Comparison of ENCODE assay signal across 21 cellular contexts in the genomic region with DNA sequence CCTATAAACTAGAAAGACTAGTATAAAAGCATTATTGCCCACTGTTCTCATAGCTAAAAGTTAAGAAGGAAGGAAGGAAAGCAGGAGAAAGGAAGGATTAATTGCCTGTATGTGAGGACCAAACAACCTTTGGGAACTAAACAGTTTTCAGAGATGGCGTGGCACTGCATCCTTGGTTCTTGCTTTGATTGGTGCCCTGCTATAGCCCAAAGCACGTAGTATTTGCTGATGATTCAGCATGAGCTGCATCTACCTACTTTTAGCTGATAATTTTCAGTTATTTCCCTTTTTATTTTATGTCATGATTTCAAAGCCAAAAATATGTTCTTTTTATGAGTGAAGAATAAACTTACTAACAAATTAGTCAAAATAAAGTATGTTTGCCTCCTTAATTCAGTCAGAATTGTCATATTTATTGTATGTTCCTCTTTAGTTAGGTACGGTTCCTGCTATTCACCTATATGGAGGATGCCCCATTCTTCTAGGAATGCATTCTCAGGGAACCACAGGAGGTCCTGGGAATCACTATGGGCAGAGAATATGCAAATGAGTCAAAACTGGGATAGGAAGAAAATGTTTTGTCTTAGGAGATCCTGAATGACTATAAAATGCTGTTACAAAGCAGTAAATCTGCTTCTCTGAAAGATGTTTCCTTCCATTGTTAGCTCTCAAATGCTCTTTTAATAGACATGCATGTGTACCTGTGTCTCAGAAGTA.
DNase-seq lines count a peak whose midpoint lies in the region; ATAC-seq and TF ChIP-seq lines count a peak whose summit lies in the region.
"Had no signal": no experiment of that assay in that cellular context is flagged by ENCODE, and none has a peak within 500 bp of the region (broad histone marks: within the 10 kb centered on the region; RNA-seq: fewer than 3 reads in every experiment).

No MANE protein-coding gene starts in this region.

- H4K20me1 ChIP-seq in IMR-90 (ENCODE audit: insufficient read depth, low read length): no peaks in the 10 kb centered on the region
- H4K20me1 ChIP-seq: BLaER1 had no signal

- H3K79me2 ChIP-seq in ACC112 (ENCODE audit: control insufficient read depth, insufficient read depth, low read length, unreplicated experiment): no peaks in the 10 kb centered on the region

- no peak overlapping the region for H3K4me2 ChIP-seq in IMR-90 (ENCODE audit: low read depth, low read length)
- H3K4me2 ChIP-seq: BLaER1 had no signal

- H3K56ac ChIP-seq in IMR-90 (ENCODE audit: extremely low read depth, insufficient read depth, low read length): peak overlapping the region; percentile 81

- peaks cover 0 to 2% (median 0%) of the 10 kb centered on the region in 7 donors for H3K9me3 Mint-ChIP-seq in CD14-positive monocyte

- in situ Hi-C loops in IMR-90 (cut with MboI; ENCODE audit: low sequenced_read_pairs): no loop called here

- H2BK5ac ChIP-seq in IMR-90 (ENCODE audit: low read depth, low read length, poor library complexity, severe bottlenecking): peak overlapping the region; percentile 99

- DNase-seq in IMR-90 (peak; percentile 68), cardiac fibroblast (ENCODE audit: low read depth in 2 of 2) (peak; percentile 47 to 62), iPS-NIHi11 (ENCODE audit: low spot score) (peak; percentile 53), NCI-H128 (lab: John Stamatoyannopoulos, UW; ENCODE audit: unreplicated experiment) (no peak), CD14-positive monocyte (ENCODE audit: low spot score) (no peak)
- DNase-seq: activated CD4-positive, alpha-beta T cell treated with anti-CD3 and anti-CD28 coated beads, Interleukin-2, amount 50 U/mL, for 1 hour; activated effector memory CD4-positive, alpha-beta T cell treated with Interleukin-2 at 50 U/mL for 16 hours; Calu3; KBM-7; NCI-H1694 treated with DMSO at 0.1 percent for 48 hours; NCI-H774; nucleus accumbens; OCI-M1; retina; SHP77 treated with DMSO at 0.1 percent for 48 hours; T-helper 1 cell had no signal

- peak overlapping the region; percentile 98 for H3K27ac ChIP-seq in ACC112 (ENCODE audit: low read depth, low read length)
- H3K27ac ChIP-seq in IMR-90 (ENCODE audit: insufficient read depth, low read length): peak overlapping the region; percentile 99; the same call in 1 of the 2 replicates
- H3K27ac ChIP-seq: BLaER1 had no signal

- no peaks in the 10 kb centered on the region for H3K27me3 ChIP-seq in ACC112 (ENCODE audit: insufficient read depth, low read length)
- no peaks in the 10 kb centered on the region for H3K27me3 ChIP-seq in IMR-90 (ENCODE audit: control insufficient read depth, insufficient read depth, low read length)
- H3K27me3 ChIP-seq: BLaER1 had no signal

- peak overlapping the region; percentile 97 for H2BK120ac ChIP-seq in IMR-90 (ENCODE audit: low read depth, low read length)

- H4K91ac ChIP-seq in IMR-90 (ENCODE audit: insufficient read depth, low read depth, low read length): peak overlapping the region; percentile 96

- H3K79me1 ChIP-seq in IMR-90 (ENCODE audit: low read depth in 1 of 2, low read length in 2 of 2): peaks cover 3 to 17% of the 10 kb centered on the region in 2 experiments; a peak in 2 of 4 replicates

- TF ChIP-seq CTCF in IMR-90 (conservative IDR thresholded peaks at IDR 0.05; ENCODE audit: low read depth, low read length) (no peak), cardiac fibroblast (IDR thresholded peaks at IDR 0.05; ENCODE audit: low read depth, low read length) (no peak), CD14-positive monocyte (IDR thresholded peaks at IDR 0.05) (no peak)

- POLR2A ChIA-PET in IMR-90 (lab: Charles Lee; ENCODE audit: unreplicated experiment): no interaction called here

- TF ChIP-seq RAD21 in IMR-90 (IDR thresholded peaks at IDR 0.05; ENCODE audit: low read length): no peak

- H3K36me3 ChIP-seq in ACC112 (ENCODE audit: insufficient read depth, low read length) (no peaks in the 10 kb centered on the region), IMR-90 (ENCODE audit: control insufficient read depth, insufficient read depth, low read length) (no peaks in the 10 kb centered on the region)
- H3K36me3 ChIP-seq: BLaER1 had no signal

- H3K27me3 Mint-ChIP-seq in CD14-positive monocyte (ENCODE audit: low read depth in 3 of 3): peaks cover 0 to 7% (median 3%) of the 10 kb centered on the region in 3 donors

- H3K9me3 ChIP-seq in IMR-90 (ENCODE audit: control insufficient read depth, insufficient read depth, low read length): no peaks in the 10 kb centered on the region
- H3K9me3 ChIP-seq: BLaER1 had no signal

- ATAC-seq in IMR-90 (ENCODE audit: low read depth) (no peak), GM19452 (IDR thresholded peaks at IDR 0.05; ENCODE audit: unreplicated experiment) (no peak), GM21360 (IDR thresholded peaks at IDR 0.05; ENCODE audit: unreplicated experiment) (no peak)
- ATAC-seq: esophagus mucosa had no signal

- peak overlapping the region; percentile 81 for H3K4ac ChIP-seq in IMR-90 (ENCODE audit: low read depth, low read length)

- WGBS in IMR-90 (ENCODE audit: extremely low coverage in 2 of 2, insufficient read length in 1 of 2), 2 experiments: no CpG with 5 or more reads among the region's 3 CpGs

- H4K8ac ChIP-seq in IMR-90 (ENCODE audit: low read depth in 2 of 2, low read length in 2 of 2): peak overlapping the region; percentile 78 to 90; a peak in 3 of 4 replicates

- dilution Hi-C loops in IMR-90 (cut with HindIII; ENCODE audit: low sequenced_read_pairs, unreplicated experiment): no loop called here

- no peak overlapping the region for H3K4me3 Mint-ChIP-seq in CD14-positive monocyte

- peak overlapping the region; percentile 92 for H2AK5ac ChIP-seq in IMR-90 (ENCODE audit: low read depth, low read length)

- peak; percentile 6; the same call in 1 of the 2 replicates for TF ChIP-seq POLR2A in IMR-90 (IDR thresholded peaks at IDR 0.05; ENCODE audit: low read depth, low read length)

- intact Hi-C loops in IMR-90 (cut with micrococcal nuclease): no loop called here
- intact Hi-C loops in CD14-positive monocyte (cut with micrococcal nuclease): no loop called here

- H3K4me3 ChIP-seq in ACC112 (ENCODE audit: low read depth, low read length): no peak overlapping the region
- H3K4me3 ChIP-seq in IMR-90 (ENCODE audit: insufficient read depth, low read depth, low read length): no peak overlapping the region
- no peak overlapping the region for H3K4me3 ChIP-seq in cardiac fibroblast (replicated peaks in 1 of 2; ENCODE audit: low read depth in 2 of 2, low read length in 2 of 2)
- H3K4me3 ChIP-seq: BLaER1 had no signal

- peak overlapping the region; percentile 97 for H4K5ac ChIP-seq in IMR-90 (ENCODE audit: low read depth, low read length)

- H3K14ac ChIP-seq in IMR-90 (replicated peaks; ENCODE audit: low read depth, low read length): peak overlapping the region; percentile 93

- H3K4me1 ChIP-seq in ACC112 (ENCODE audit: control insufficient read depth, insufficient read depth, low read length, unreplicated experiment): peaks cover 52% of the 10 kb centered on the region
- peaks cover 18% of the 10 kb centered on the region for H3K4me1 ChIP-seq in IMR-90 (ENCODE audit: control insufficient read depth, insufficient read depth, low read length)
- H3K4me1 ChIP-seq: BLaER1 had no signal

- H3K27ac Mint-ChIP-seq in CD14-positive monocyte: no peak overlapping the region

- H2BK15ac ChIP-seq in IMR-90 (ENCODE audit: low read depth, low read length): peak overlapping the region; percentile 98; the same call in 1 of the 3 replicates

- H2AFZ ChIP-seq in ACC112 (ENCODE audit: low read length, unreplicated experiment) (no peak overlapping the region), IMR-90 (replicated peaks; ENCODE audit: low read length, poor library complexity) (no peak overlapping the region)

- H3K4me1 Mint-ChIP-seq in CD14-positive monocyte: no peaks in the 10 kb centered on the region

- H3K9ac ChIP-seq in IMR-90 (ENCODE audit: low read depth, low read length): peak overlapping the region; percentile 72
- H3K9ac ChIP-seq: BLaER1 had no signal

- H3K23ac ChIP-seq in IMR-90 (ENCODE audit: low read depth, low read length): peak overlapping the region; percentile 96

- peak overlapping the region; percentile 97 for H2BK20ac ChIP-seq in IMR-90 (ENCODE audit: low read depth, low read length)

- BruUV-seq in IMR-90 (replicated peaks; lab: Mats Ljungman, UMichigan): no TSS peak

- peak overlapping the region; percentile 34 for H2AK9ac ChIP-seq in IMR-90 (replicated peaks; ENCODE audit: low read depth, low read length, poor library complexity)

- H3K18ac ChIP-seq in IMR-90 (ENCODE audit: low read depth, low read length): peak overlapping the region; percentile 86

- H3K9me1 ChIP-seq in IMR-90 (ENCODE audit: insufficient read depth, low read length): peaks cover 17% of the 10 kb centered on the region

- H3K36me3 Mint-ChIP-seq in CD14-positive monocyte: no peaks in the 10 kb centered on the region

- CTCF ChIA-PET in IMR-90 (lab: Yijun Ruan, JAX): interaction anchor here (0.6 kb wide), 1 partner anchor 76 kb away, joined by 3 read pairs; no protein-coding TSS in a partner anchor

TF ChIP-seq in IMR-90, 13 proteins besides CTCF, POLR2A, EP300 and RAD21:
- TF ChIP-seq SMC3 (IDR thresholded peaks at IDR 0.05; ENCODE audit: low read depth, low read length) (no peak), CHD1 (IDR thresholded peaks at IDR 0.05; ENCODE audit: low read depth, low read length) (no peak), MAZ (IDR thresholded peaks at IDR 0.05; ENCODE audit: borderline replicate concordance, low read depth, low read length) (no peak), MXI1 (IDR thresholded peaks at IDR 0.05; ENCODE audit: borderline replicate concordance, low read depth, low read length) (no peak), NFE2L2 (IDR thresholded peaks at IDR 0.05; ENCODE audit: low read depth, low read length) (peak; percentile 26; the same call in 1 of the 2 replicates), MAFK (IDR thresholded peaks at IDR 0.05; ENCODE audit: low read depth, low read length) (peak; percentile 28; the same call in 1 of the 2 replicates)
- TF ChIP-seq, protein P1, sequence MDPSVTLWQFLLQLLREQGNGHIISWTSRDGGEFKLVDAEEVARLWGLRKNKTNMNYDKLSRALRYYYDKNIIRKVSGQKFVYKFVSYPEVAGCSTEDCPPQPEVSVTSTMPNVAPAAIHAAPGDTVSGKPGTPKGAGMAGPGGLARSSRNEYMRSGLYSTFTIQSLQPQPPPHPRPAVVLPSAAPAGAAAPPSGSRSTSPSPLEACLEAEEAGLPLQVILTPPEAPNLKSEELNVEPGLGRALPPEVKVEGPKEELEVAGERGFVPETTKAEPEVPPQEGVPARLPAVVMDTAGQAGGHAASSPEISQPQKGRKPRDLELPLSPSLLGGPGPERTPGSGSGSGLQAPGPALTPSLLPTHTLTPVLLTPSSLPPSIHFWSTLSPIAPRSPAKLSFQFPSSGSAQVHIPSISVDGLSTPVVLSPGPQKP (IDR thresholded peaks at IDR 0.05; ENCODE audit: borderline replicate concordance, low read depth, low read length): no peak
TF ChIP-seq in IMR-90: peak in this region for 2.

Comparison
In these comparisons a context has a peak if more than half of its experiments do, and no peak if none do; other contexts are left out.
1. DNase-seq: peak in IMR-90 (single experiment), cardiac fibroblast (2 of 2) and iPS-NIHi11 (single experiment); none in NCI-H128 (single experiment) and CD14-positive monocyte (single experiment).